In genomic region chr20:2249935-2250334, GRCh38 we compare ENCODE assay signal across 10 cellular contexts. TPM values are rescaled to one million over a fixed set of nuclear protein-coding genes. Genes with fewer than 3 reads are reported as not detected.
"Had no signal": no experiment of that assay in that cellular context is flagged by ENCODE, and none has a peak within 500 bp of the region (broad histone marks: within the 10 kb centered on the region; RNA-seq: fewer than 3 reads in every experiment).

No MANE protein-coding gene starts in this region.

- H3K27ac Mint-ChIP-seq: GM23338 had no signal

- H3K9me3 Mint-ChIP-seq: GM23338 had no signal

- H3K4me2 ChIP-seq: GM23338 had no signal

- H3K36me3 ChIP-seq: HAP-1 had no signal

- H3K4me3 Mint-ChIP-seq: GM23338 had no signal

- H3K9me3 ChIP-seq: HAP-1 had no signal

- DNase-seq: IMR-90, KG1 had no signal

- H3K27ac ChIP-seq: HL-60 had no signal

- FAIRE-seq: H1, H54, K562 had no signal

- H3K4me3 ChIP-seq: GM23338, HAP-1, K562 had no signal

- ATAC-seq: GM23338, HCT116, K562 had no signal

- H2AFZ ChIP-seq: GM23338 had no signal

RNA-seq across cellular contexts. Expression of gene TGM3, which starts 45.9 kb away (rescaled TPM):
- total RNA-seq: GM23338, H1, HT1080, IMR-90, K562 had no signal
- polyA plus RNA-seq: IMR-90, K562 had no signal
